ENCODE assay signal across 8 cellular contexts in genomic region chr3:95705786-95706418, GRCh38.
DNase-seq lines count a peak whose midpoint lies in the region; ATAC-seq and TF ChIP-seq lines count a peak whose summit lies in the region.
"Had no signal": no experiment of that assay in that cellular context is flagged by ENCODE, and none has a peak within 500 bp of the region (broad histone marks: within the 10 kb centered on the region; RNA-seq: fewer than 3 reads in every experiment).

No MANE protein-coding gene starts in this region.

- no peak for TF ChIP-seq EP300 in SK-N-SH (IDR thresholded peaks at IDR 0.05; ENCODE audit: borderline replicate concordance in 1 of 2, low read depth in 1 of 2, low read length in 1 of 2)

- H4K20me1 ChIP-seq in SK-N-SH (ENCODE audit: insufficient read depth) = no peaks in the 10 kb centered on the region

- no peak for TF ChIP-seq CTCF in SK-N-SH (IDR thresholded peaks at IDR 0.05)

- H4K8ac ChIP-seq in mesenchymal stem cell (ENCODE audit: low read length) = no peak overlapping the region

- H3K79me1 ChIP-seq in mesenchymal stem cell (replicated peaks; ENCODE audit: low read length, poor library complexity, severe bottlenecking) = no peaks in the 10 kb centered on the region

- no peaks in the 10 kb centered on the region for H3K9me3 ChIP-seq in SK-N-SH
- H3K9me3 ChIP-seq in mesenchymal stem cell (ENCODE audit: control insufficient read depth, low read length) = no peaks in the 10 kb centered on the region

- no peak overlapping the region for H3K4ac ChIP-seq in mesenchymal stem cell (ENCODE audit: low read depth in 1 of 2, low read length in 2 of 2)

- ATAC-seq in GM18873 (IDR thresholded peaks at IDR 0.05; ENCODE audit: low FRiP score, unreplicated experiment) (peak; percentile 47), HG02973 (IDR thresholded peaks at IDR 0.05; ENCODE audit: unreplicated experiment) (peak; percentile 66)

- no peak overlapping the region for H2BK5ac ChIP-seq in mesenchymal stem cell (ENCODE audit: low read depth, low read length, poor library complexity, severe bottlenecking)

- H4K91ac ChIP-seq in mesenchymal stem cell (ENCODE audit: low read length) = no peak overlapping the region

- DNase-seq in SK-N-SH (no peak), mesenchymal stem cell (peak; percentile 35), HPDE6-E6E7 (ENCODE audit: extremely low spot score) (no peak), NCI-H524 treated with DMSO at 0.1 percent for 48 hours (lab: John Stamatoyannopoulos, UW) (no peak), NCI-H2081 (lab: John Stamatoyannopoulos, UW) (no peak)
- DNase-seq: occipital lobe had no signal

- no peaks in the 10 kb centered on the region for H3K36me3 ChIP-seq in SK-N-SH (replicated peaks in 1 of 2; ENCODE audit: control insufficient read depth in 1 of 2, insufficient read depth in 2 of 2, low read length in 1 of 2)
- H3K36me3 ChIP-seq in mesenchymal stem cell (ENCODE audit: control insufficient read depth in 1 of 2, insufficient read depth in 2 of 2, low read depth in 1 of 2, low read length in 2 of 2) = no peaks in the 10 kb centered on the region

- no peak overlapping the region for H2BK15ac ChIP-seq in mesenchymal stem cell (ENCODE audit: low read depth, poor library complexity, severe bottlenecking)

- H3K18ac ChIP-seq in mesenchymal stem cell (ENCODE audit: low read depth in 1 of 2, low read length in 2 of 2) = peak overlapping the region in 1 of 2 experiments; percentile 33

- H3K79me2 ChIP-seq in SK-N-SH (ENCODE audit: insufficient read depth) = no peaks in the 10 kb centered on the region

- H3K4me2 ChIP-seq in SK-N-SH (peak overlapping the region; percentile 68), mesenchymal stem cell (ENCODE audit: low read length, poor library complexity, severe bottlenecking) (no peak overlapping the region)

- WGBS in SK-N-SH (ENCODE audit: low lambda C conversion rate) = 15% methylated on average over 9 of the region's 9 CpGs
- WGBS in mesenchymal stem cell = 96% methylated on average over 7 of the region's 9 CpGs

- peak overlapping the region; percentile 85 for H2AFZ ChIP-seq in SK-N-SH (ENCODE audit: low read depth)
- peak overlapping the region; percentile 46 for H2AFZ ChIP-seq in mesenchymal stem cell (ENCODE audit: low read depth, low read length)

- H3K4me3 ChIP-seq in SK-N-SH (ENCODE audit: low read depth in 2 of 2, low read length in 1 of 2) = peak overlapping the region; percentile 51 to 68
- peak overlapping the region in 1 of 2 experiments; percentile 58 for H3K4me3 ChIP-seq in mesenchymal stem cell (ENCODE audit: insufficient read depth in 1 of 2, low read depth in 1 of 2, low read length in 2 of 2)

- H3K9me2 ChIP-seq in SK-N-SH = no peaks in the 10 kb centered on the region

- no peak for TF ChIP-seq RAD21 in SK-N-SH (IDR thresholded peaks at IDR 0.05; ENCODE audit: low read length)

- no peaks in the 10 kb centered on the region for H3K4me1 ChIP-seq in SK-N-SH (ENCODE audit: control insufficient read depth in 1 of 2, insufficient read depth in 2 of 2, low read depth in 1 of 2, low read length in 1 of 2)
- H3K4me1 ChIP-seq in mesenchymal stem cell (ENCODE audit: control insufficient read depth, insufficient read depth, low read depth, low read length) = no peaks in the 10 kb centered on the region

- H2BK12ac ChIP-seq in mesenchymal stem cell (ENCODE audit: low read length in 2 of 2) = no peak overlapping the region

- H3K27ac ChIP-seq in SK-N-SH (ENCODE audit: low read depth in 2 of 2, low read length in 1 of 2) = no peak overlapping the region
- H3K27ac ChIP-seq in mesenchymal stem cell (ENCODE audit: low read length, poor library complexity, severe bottlenecking) = no peak overlapping the region

- H2AK5ac ChIP-seq in mesenchymal stem cell (ENCODE audit: low read length, severe bottlenecking) = no peak overlapping the region

- POLR2A ChIA-PET in SK-N-SH (lab: Yijun Ruan, JAX) = no interaction called here

- H3K9ac ChIP-seq in SK-N-SH (0 out of 2 replicates have a peak overlapping the region, but pooled peaks have one; percentile 38), mesenchymal stem cell (ENCODE audit: low read length) (peak overlapping the region; percentile 11)

- H3F3A ChIP-seq in SK-N-SH (replicated peaks; ENCODE audit: insufficient read depth) = no peaks in the 10 kb centered on the region

- H3K27me3 ChIP-seq in SK-N-SH (ENCODE audit: insufficient read depth) (no peaks in the 10 kb centered on the region), mesenchymal stem cell (ENCODE audit: control insufficient read depth in 1 of 2, insufficient read depth in 1 of 2, low read length in 2 of 2) (no peaks in the 10 kb centered on the region)

- no peak overlapping the region for H3K14ac ChIP-seq in mesenchymal stem cell (ENCODE audit: low read length in 2 of 2)

- no peak overlapping the region for H2BK120ac ChIP-seq in mesenchymal stem cell (ENCODE audit: low read depth, low read length)

- H3K23ac ChIP-seq in mesenchymal stem cell (ENCODE audit: low read length in 2 of 2) = no peak overlapping the region

- CTCF ChIA-PET in SK-N-SH (lab: Yijun Ruan, JAX) = no interaction called here

TF ChIP-seq in SK-N-SH, 30 proteins besides CTCF, POLR2A, EP300 and RAD21:
- TF ChIP-seq TAF1 (IDR thresholded peaks at IDR 0.05; ENCODE audit: borderline replicate concordance, low read depth, low read length) = no peak
- no peak for TF ChIP-seq REST (IDR thresholded peaks at IDR 0.05; ENCODE audit: low read depth, low read length)
- TF ChIP-seq USF1 (IDR thresholded peaks at IDR 0.05; ENCODE audit: borderline replicate concordance, low read depth) = no peak
